ENCODE assay signal across 9 cellular contexts in the genomic region with DNA sequence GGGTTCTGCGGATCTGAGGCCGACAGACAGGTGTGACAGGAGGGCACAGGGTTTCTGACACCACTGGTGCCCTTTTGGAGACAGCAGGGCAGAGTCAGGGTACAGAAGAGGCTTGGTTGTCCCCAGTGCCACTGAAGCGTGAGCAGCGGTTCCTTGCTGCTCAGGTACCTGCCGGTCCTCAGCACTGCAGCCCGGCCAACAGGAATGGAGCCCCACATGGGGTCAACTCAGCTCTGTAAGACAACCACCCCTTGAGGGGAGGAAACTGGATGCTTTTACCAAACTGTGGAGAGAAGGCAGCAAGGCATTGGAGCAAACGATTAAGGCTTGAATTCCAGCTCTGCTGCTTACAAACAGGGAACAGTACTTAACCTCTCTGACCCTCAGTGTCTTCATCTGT.
"Had no signal": no experiment of that assay in that cellular context is flagged by ENCODE, and none has a peak within 500 bp of the region (broad histone marks: within the 10 kb centered on the region; RNA-seq: fewer than 3 reads in every experiment).

No MANE protein-coding gene starts in this region.

- H3K27ac ChIP-seq: GM23248 had no signal

- H3K27ac Mint-ChIP-seq: HFFc6 had no signal

- DNase-seq: GM23248, H7, HFFc6, IMR-90, KG1 had no signal

- H3K4me3 Mint-ChIP-seq: HFFc6 had no signal

- H3K36me3 ChIP-seq: HAP-1 had no signal

- ATAC-seq: HCT116, K562 had no signal

- H2AFZ ChIP-seq: GM23248 had no signal

- H3K9ac ChIP-seq: GM23248 had no signal

- H3K9me3 ChIP-seq: HAP-1 had no signal

- H3K4me3 ChIP-seq: GM23248, HAP-1, K562 had no signal

- FAIRE-seq: HTR-8/SVneo, K562 had no signal

- H3K4me1 ChIP-seq: HAP-1 had no signal
